In the genomic region with DNA sequence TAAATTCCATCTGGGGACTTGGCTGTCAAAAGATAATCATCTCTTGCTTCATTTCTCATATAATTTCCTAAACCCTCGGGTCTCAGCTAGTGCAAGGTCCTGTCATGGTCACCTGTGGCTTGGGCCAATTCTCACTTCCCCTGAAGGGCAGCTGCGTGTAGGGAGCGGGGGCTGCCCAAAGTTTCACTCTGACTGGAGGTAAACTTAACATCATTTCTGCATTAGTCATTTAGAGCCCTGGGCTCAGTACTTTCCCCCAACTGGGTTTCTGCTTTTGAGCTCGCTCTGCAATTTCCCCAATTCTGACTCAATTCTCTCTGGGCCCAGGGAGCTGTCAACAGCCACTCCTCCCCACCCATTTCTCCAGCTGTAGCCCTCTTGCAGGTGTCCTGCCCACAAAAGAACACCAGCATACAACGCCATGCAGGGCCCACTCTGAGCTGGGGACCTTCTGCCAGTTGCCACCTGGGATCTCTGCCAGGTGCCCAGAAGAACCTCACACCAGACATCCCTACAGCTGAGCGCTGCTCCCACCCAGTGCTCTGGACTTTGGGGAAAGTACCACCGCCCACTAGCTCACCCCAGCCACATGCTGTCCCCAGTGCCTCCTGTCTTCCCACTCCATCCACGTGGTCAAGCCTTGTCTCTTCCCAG, we compare ENCODE assay signal across 8 cellular contexts. TPM values are rescaled to one million over a fixed set of nuclear protein-coding genes. Genes with fewer than 3 reads are reported as not detected.
DNase-seq lines count a peak whose midpoint lies in the region; FAIRE-seq and TF ChIP-seq lines count a peak whose summit lies in the region.

No MANE protein-coding gene starts in this region.

- peak overlapping the region; percentile 57 for H3K4me3 Mint-ChIP-seq in HFFc6

- peak overlapping the region in 1 of 2 donors; percentile 93 for H3K27ac ChIP-seq in small intestine (ENCODE audit: low read depth in 1 of 2, low read length in 1 of 2)

- no peaks in the 10 kb centered on the region for H3K9me3 ChIP-seq in small intestine (ENCODE audit: control insufficient read depth, low read depth)

- no peaks in the 10 kb centered on the region for H3K27me3 ChIP-seq in small intestine (ENCODE audit: control insufficient read depth in 2 of 2, insufficient read depth in 2 of 2, low read length in 2 of 2)

- in situ Hi-C loops in GM13977 (cut with MboI; ENCODE audit: low pct_unique_long_range_greater_than_20kb, low sequenced_read_pairs, unreplicated experiment), result no loop called here

- FAIRE-seq in small intestine (lab: Jason Lieb, UNC), result no peak

- H3K4me1 Mint-ChIP-seq in HFFc6 (ENCODE audit: low read depth), result peaks cover 88% of the 10 kb centered on the region

- H3K36me3 Mint-ChIP-seq in HFFc6 (ENCODE audit: low read depth), result peaks cover 9% of the 10 kb centered on the region

- H3K9me3 Mint-ChIP-seq in HFFc6, result no peaks in the 10 kb centered on the region

- H3K27ac Mint-ChIP-seq in HFFc6, result peak overlapping the region; percentile 50

- H3K36me3 ChIP-seq in small intestine (ENCODE audit: control insufficient read depth in 2 of 2, insufficient read depth in 2 of 2, low read length in 2 of 2), result no peaks in the 10 kb centered on the region

- WGBS in small intestine, 3 donors, result 60 to 82% (median 61%) methylated on average over 8 of the region's 8 CpGs

- H3K4me3 ChIP-seq in small intestine (ENCODE audit: low read depth in 1 of 2, low read length in 2 of 2), result no peak overlapping the region

- no peaks in the 10 kb centered on the region for H3K27me3 Mint-ChIP-seq in HFFc6 (ENCODE audit: insufficient read depth)

- DNase-seq in GM13977 (ENCODE audit: low spot score) (peak; percentile 88), HFFc6 (peak; percentile 57), NAMALWA (ENCODE audit: low spot score) (peak; percentile 99), fibroblast of peridontal ligament (ENCODE audit: extremely low read depth) (peak; percentile 70), small intestine (no peak), NCI-H187 (lab: John Stamatoyannopoulos, UW) (no peak)
- DNase-seq in activated CD8-positive, alpha-beta memory T cell treated with anti-CD3 and anti-CD28 coated beads for 24 hours, result peak; percentile 86
- peak; percentile 59 to 67 for DNase-seq in stimulated activated CD4-positive, alpha-beta T cell treated with anti-CD3 and anti-CD28 coated beads, Interleukin-12 subunit alpha, Interleukin-12 subunit beta, amount 100 ng/mL, for 24 hours (ENCODE audit: low read depth in 2 of 2)

- peaks cover 7 to 18% of the 10 kb centered on the region in 2 donors for H3K4me1 ChIP-seq in small intestine (ENCODE audit: control insufficient read depth in 2 of 2, insufficient read depth in 1 of 2, low read depth in 1 of 2, low read length in 1 of 2)

- TF ChIP-seq CTCF in GM13977 (IDR thresholded peaks at IDR 0.05; ENCODE audit: extremely low read depth, insufficient read depth, missing control alignments) (no peak), HFFc6 (IDR thresholded peaks at IDR 0.05) (no peak)

RNA-seq across cellular contexts. Expression of gene VOPP1, which starts 37.9 kb away (rescaled TPM):
- 100 to 1,000 TPM; 103 to 135 (median 122) TPM for total RNA-seq in HFFc6 (2021; fragmentation: NEBNext Ultra II Directional; extraction: Animal tissue kit (Norgen Biotek cat#: 25700))
- polyA plus RNA-seq in small intestine, result 10 to 100 TPM; 24.6 to 37.8 (median 33.5) TPM

Comparison
In these comparisons a context has a peak if more than half of its experiments do, and no peak if none do; other contexts are left out.
1. DNase-seq: peak in GM13977 (single experiment), HFFc6 (single experiment), NAMALWA (single experiment), activated CD8-positive, alpha-beta memory T cell treated with anti-CD3 and anti-CD28 coated beads for 24 hours (single experiment), fibroblast of peridontal ligament (single experiment) and stimulated activated CD4-positive, alpha-beta T cell treated with anti-CD3 and anti-CD28 coated beads, Interleukin-12 subunit alpha, Interleukin-12 subunit beta, amount 100 ng/mL, for 24 hours (2 of 2); none in small intestine (single experiment) and NCI-H187 (0 of 2).